ENCODE assay signal across 1 cellular context in the genomic region with DNA sequence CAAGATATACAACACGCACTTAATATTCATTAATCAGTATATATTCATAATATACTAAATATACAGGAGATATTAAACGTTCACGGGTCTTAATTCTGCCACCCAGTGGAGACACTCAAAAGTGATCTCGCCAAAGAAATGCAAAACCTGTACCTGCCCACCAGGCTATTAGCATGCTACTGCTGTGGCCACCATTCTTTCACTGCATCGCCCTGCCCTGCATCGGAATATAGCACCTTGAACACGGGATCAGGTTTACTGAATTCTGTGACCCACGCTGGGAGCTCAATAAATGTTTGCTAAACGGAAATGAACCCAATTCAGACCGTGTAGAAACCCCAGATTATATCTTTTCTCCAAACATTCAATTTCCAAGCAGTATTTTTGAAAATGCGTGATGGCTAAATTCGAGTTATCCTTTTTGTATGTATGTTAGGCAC.
TF ChIP-seq lines count a peak whose summit lies in the region.

No MANE protein-coding gene starts in this region.

TF ChIP-seq in H1, 55 proteins besides CTCF, POLR2A, EP300 and RAD21:
- TF ChIP-seq TCF12 (IDR thresholded peaks at IDR 0.05; ENCODE audit: low read depth, low read length) (no peak), KDM4A (IDR thresholded peaks at IDR 0.05; ENCODE audit: low read depth, low read length, severe bottlenecking) (no peak), SP1 (IDR thresholded peaks at IDR 0.05; ENCODE audit: low read depth, low read length) (no peak), YY1 (IDR thresholded peaks at IDR 0.05; ENCODE audit: low read depth, low read length) (peak; percentile 63; the same call in 1 of the 2 replicates), BRCA1 (IDR thresholded peaks at IDR 0.05; ENCODE audit: low read depth, low read length) (no peak)
